18 cellular contexts compared by ENCODE assay signal in genomic region chr4:53744446-53745160, GRCh38.
DNase-seq lines count a peak whose midpoint lies in the region; ATAC-seq lines count a peak whose summit lies in the region.
"Had no signal": no experiment of that assay in that cellular context is flagged by ENCODE, and none has a peak within 500 bp of the region (broad histone marks: within the 10 kb centered on the region; RNA-seq: fewer than 3 reads in every experiment).

No MANE protein-coding gene starts in this region.

- intact Hi-C loops in posterior vena cava (cut with DNase I), result no loop called here

- no peak for ATAC-seq in HG03378 (IDR thresholded peaks at IDR 0.05; ENCODE audit: unreplicated experiment)
- ATAC-seq: activated CD8-positive, alpha-beta T cell treated with anti-CD3 and anti-CD28 coated beads for 36 hours; activated T-cell treated with anti-CD3 and anti-CD28 coated beads, Interleukin-2, amount 50 U/mL, for 72 hours; mucosa of descending colon had no signal

- H3K27ac ChIP-seq in substantia nigra (ENCODE audit: low read depth, low read length, poor library complexity, severe bottlenecking), result no peak overlapping the region
- H3K27ac ChIP-seq: sigmoid colon, tibial nerve had no signal

- DNase-seq in NCI-H2171 treated with DMSO at 0.1 percent for 48 hours (lab: John Stamatoyannopoulos, UW) (peak; percentile 10), NCI-H2171 (lab: John Stamatoyannopoulos, UW) (no peak), NCI-H345 treated with DMSO at 0.1 percent for 48 hours (lab: John Stamatoyannopoulos, UW; ENCODE audit: unreplicated experiment) (peak; percentile 37), SW480 (ENCODE audit: low spot score) (peak; percentile 2), substantia nigra (lab: John Stamatoyannopoulos, UW) (no peak), glomerular visceral epithelial cell (ENCODE audit: extremely low spot score) (no peak), posterior vena cava (ENCODE audit: low spot score) (no peak)
- DNase-seq: activated CD8-positive, alpha-beta T cell treated with anti-CD3 and anti-CD28 coated beads for 36 hours; activated naive CD8-positive, alpha-beta T cell treated with anti-CD3 and anti-CD28 coated beads for 36 hours; activated T-cell treated with anti-CD3 and anti-CD28 coated beads, Interleukin-2, amount 50 U/mL, for 72 hours; CD8-positive, alpha-beta memory T cell; mucosa of descending colon; NCI-H2029; nucleus accumbens; OCI-M1; sigmoid colon had no signal

Comparison
In these comparisons a context has a peak if more than half of its experiments do, and no peak if none do; other contexts are left out.
1. DNase-seq: peak in NCI-H2171 treated with DMSO at 0.1 percent for 48 hours (single experiment), NCI-H345 treated with DMSO at 0.1 percent for 48 hours (single experiment) and SW480 (single experiment); none in NCI-H2171 (single experiment), substantia nigra (0 of 49), glomerular visceral epithelial cell (single experiment) and posterior vena cava (single experiment).